12 cellular contexts compared by ENCODE assay signal in genomic region chr20:64045346-64046011, GRCh38. TPM values are rescaled to one million over a fixed set of nuclear protein-coding genes. Genes with fewer than 3 reads are reported as not detected.
A peak's percentile ranks its signal among the peaks of the same experiment; 100 is the strongest.
DNase-seq lines count a peak whose midpoint lies in the region; ATAC-seq and TF ChIP-seq lines count a peak whose summit lies in the region.
"Had no signal": no experiment of that assay in that cellular context is flagged by ENCODE, and none has a peak within 500 bp of the region (broad histone marks: within the 10 kb centered on the region; RNA-seq: fewer than 3 reads in every experiment).

No MANE protein-coding gene starts in this region.

- H3K4me3 ChIP-seq in esophagus squamous epithelium = peak overlapping the region in 2 of 4 donors; percentile 44 to 63
- peak overlapping the region in 3 of 8 donors; percentile 44 to 73 (median 55) for H3K4me3 ChIP-seq in spleen

- H3K36me3 ChIP-seq in esophagus squamous epithelium (no peaks in the 10 kb centered on the region), spleen (peaks cover 0 to 15% (median 0%) of the 10 kb centered on the region in 6 donors)

- POLR2A ChIA-PET in activated CD4-positive, alpha-beta T cell treated with anti-CD3 and anti-CD28 coated beads, Interleukin-2, amount 10 ng/mL, durations not matched to agents 7 days and 5 days (lab: Charles Lee) = no interaction called here

- H3K27ac Mint-ChIP-seq in activated CD4-positive, alpha-beta T cell treated with anti-CD3 and anti-CD28 coated beads, Interleukin-2, amount 10 ng/mL, durations not matched to agents 7 days and 5 days = peak overlapping the region; percentile 22

- CTCF ChIA-PET in activated CD4-positive, alpha-beta T cell treated with anti-CD3 and anti-CD28 coated beads, Interleukin-2, amount 10 ng/mL, durations not matched to agents 7 days and 5 days (lab: Charles Lee) = interaction anchor here (0.6 to 1.2 kb wide), 2 partner anchors 12 to 63 kb away, joined by 3 read pairs; no protein-coding TSS in a partner anchor

- H3K4me1 Mint-ChIP-seq in activated CD4-positive, alpha-beta T cell treated with anti-CD3 and anti-CD28 coated beads, Interleukin-2, amount 10 ng/mL, durations not matched to agents 7 days and 5 days = peaks cover 45% of the 10 kb centered on the region

- 38 to 57% methylated on average over 4 to 8 of the region's 11 CpGs for WGBS in esophagus squamous epithelium, 2 donors
- 54 to 87% (median 73%) methylated on average over 8 to 11 of the region's 11 CpGs for WGBS in spleen, 5 donors

- H3K27ac ChIP-seq in esophagus squamous epithelium (peak overlapping the region in 3 of 4 donors; percentile 30 to 81 (median 72)), spleen (peak overlapping the region in 6 of 8 donors; percentile 26 to 87 (median 72))

- no peak overlapping the region for H3K4me3 Mint-ChIP-seq in activated CD4-positive, alpha-beta T cell treated with anti-CD3 and anti-CD28 coated beads, Interleukin-2, amount 10 ng/mL, durations not matched to agents 7 days and 5 days

- H3K4me1 ChIP-seq in esophagus squamous epithelium (peaks cover 35 to 76% (median 43%) of the 10 kb centered on the region in 3 donors), spleen (peaks cover 15 to 91% (median 52%) of the 10 kb centered on the region in 6 donors)

- TF ChIP-seq CTCF in esophagus squamous epithelium (IDR thresholded peaks at IDR 0.05) (no peak), spleen (IDR thresholded peaks at IDR 0.05 in 8 of 11, conservative IDR thresholded peaks at IDR 0.05 in 3 of 11) (no peak)

- H3K27me3 ChIP-seq in esophagus squamous epithelium (peaks cover 5 to 89% (median 13%) of the 10 kb centered on the region in 4 donors), spleen (replicated peaks in 1 of 7) (peaks cover 0 to 73% (median 32%) of the 10 kb centered on the region in 7 donors)

- intact Hi-C loops in esophagus squamous epithelium (cut with DNase I) (no loop called here), spleen (cut with DNase I; ENCODE audit: low total_unique reads) (no loop called here)

- no peaks in the 10 kb centered on the region for H3K9me3 Mint-ChIP-seq in activated CD4-positive, alpha-beta T cell treated with anti-CD3 and anti-CD28 coated beads, Interleukin-2, amount 10 ng/mL, durations not matched to agents 7 days and 5 days

- TF ChIP-seq POLR2A in esophagus squamous epithelium (IDR thresholded peaks at IDR 0.05) (peak in 1 of 4 donors; percentile 13), spleen (IDR thresholded peaks at IDR 0.05) (no peak)

- H3K36me3 Mint-ChIP-seq in activated CD4-positive, alpha-beta T cell treated with anti-CD3 and anti-CD28 coated beads, Interleukin-2, amount 10 ng/mL, durations not matched to agents 7 days and 5 days (ENCODE audit: low read depth) = no peaks in the 10 kb centered on the region

- no peak for ATAC-seq in HG03025 (IDR thresholded peaks at IDR 0.05; ENCODE audit: low FRiP score, unreplicated experiment)

- DNase-seq in activated CD4-positive, alpha-beta T cell treated with anti-CD3 and anti-CD28 coated beads, Interleukin-2, amount 10 ng/mL, durations not matched to agents 7 days and 5 days = no peak
- no peak for DNase-seq in activated CD4-positive, alpha-beta T cell treated with anti-CD3 and anti-CD28 coated beads, Interleukin-2, amount 50 U/mL, for 4 hours
- no peak for DNase-seq in esophagus squamous epithelium (lab: John Stamatoyannopoulos, UW)
- DNase-seq in spleen = no peak
- no peak for DNase-seq in DMS53 treated with DMSO at 0.1 percent for 48 hours (lab: John Stamatoyannopoulos, UW; ENCODE audit: unreplicated experiment)
- DNase-seq: activated CD8-positive, alpha-beta memory T cell treated with anti-CD3 and anti-CD28 coated beads, Interleukin-2, amount 50 U/mL, for 4 hours; NCI-H1694 treated with DMSO at 0.1 percent for 48 hours; NCI-H774; posterior cingulate gyrus; SHP77 had no signal

- peaks cover 23% of the 10 kb centered on the region for H3K27me3 Mint-ChIP-seq in activated CD4-positive, alpha-beta T cell treated with anti-CD3 and anti-CD28 coated beads, Interleukin-2, amount 10 ng/mL, durations not matched to agents 7 days and 5 days

- no peaks in the 10 kb centered on the region for H3K9me3 ChIP-seq in esophagus squamous epithelium
- no peaks in the 10 kb centered on the region for H3K9me3 ChIP-seq in spleen

RNA-seq across cellular contexts. Expression of gene SOX18, which starts 4.0 kb away (rescaled TPM):
- total RNA-seq in activated CD4-positive, alpha-beta T cell treated with anti-CD3 and anti-CD28 coated beads, Interleukin-2, amount 10 ng/mL, durations not matched to agents 7 days and 5 days = under 1 TPM; 0.10 to 0.15 TPM
- total RNA-seq in esophagus squamous epithelium (1 to 10 TPM; 1.3 to 4.5 (median 3.9) TPM), spleen (10 to 100 TPM; 12.1 to 63.1 (median 42.0) TPM)
- 10 to 100 TPM in 2 of 3 donors, 1 to 10 TPM in 1; 7.3 to 25.5 (median 22.3) TPM for polyA plus RNA-seq in spleen
- total RNA-seq: fibroblast of lung had no signal
- polyA plus RNA-seq: fibroblast of lung had no signal

RNA-seq across cellular contexts. Expression of gene C20orf204, which starts 9.5 kb away (rescaled TPM):
- total RNA-seq in activated CD4-positive, alpha-beta T cell treated with anti-CD3 and anti-CD28 coated beads, Interleukin-2, amount 10 ng/mL, durations not matched to agents 7 days and 5 days = 1 to 10 TPM; 3.5 to 4.8 TPM
- total RNA-seq in esophagus squamous epithelium (under 1 TPM in 3 of 4 donors, not detected in 1; 0.26 to 0.57 (median 0.57) TPM), spleen (1 to 10 TPM in 5 of 7 donors, under 1 TPM in 2; 0.85 to 3.4 (median 2.0) TPM)
- 1 to 10 TPM; 1.5 to 3.9 (median 1.9) TPM for polyA plus RNA-seq in spleen

RNA-seq across cellular contexts. Expression of gene TCEA2, which starts 17.5 kb away (rescaled TPM):
- 10 to 100 TPM; 47.6 to 57.9 TPM for total RNA-seq in activated CD4-positive, alpha-beta T cell treated with anti-CD3 and anti-CD28 coated beads, Interleukin-2, amount 10 ng/mL, durations not matched to agents 7 days and 5 days
- total RNA-seq in esophagus squamous epithelium (10 to 100 TPM in 2 of 4 donors, 1 to 10 TPM in 2; 1.8 to 25.2 (median 8.9) TPM), spleen (10 to 100 TPM; 18.6 to 60.8 (median 45.0) TPM)
- polyA plus RNA-seq in spleen = 10 to 100 TPM; 35.9 to 47.5 (median 41.5) TPM

RNA-seq across cellular contexts. Expression of gene RGS19, which starts 33.8 kb away (rescaled TPM):
- total RNA-seq in activated CD4-positive, alpha-beta T cell treated with anti-CD3 and anti-CD28 coated beads, Interleukin-2, amount 10 ng/mL, durations not matched to agents 7 days and 5 days = 100 to 1,000 TPM; 105 to 107 TPM
- total RNA-seq in esophagus squamous epithelium = 10 to 100 TPM in 3 of 4 donors, 1 to 10 TPM in 1; 7.4 to 14.4 (median 11.0) TPM
- 100 to 1,000 TPM in 4 of 7 donors, 10 to 100 TPM in 3; 91.6 to 186 (median 107) TPM for total RNA-seq in spleen
- polyA plus RNA-seq in spleen = 100 to 1,000 TPM in 1 of 3 donors, 10 to 100 TPM in 2; 80.4 to 125 (median 82.0) TPM

RNA-seq across cellular contexts. Expression of gene OPRL1, which starts 34.4 kb away (rescaled TPM):
- 1 to 10 TPM; 1.6 TPM for total RNA-seq in activated CD4-positive, alpha-beta T cell treated with anti-CD3 and anti-CD28 coated beads, Interleukin-2, amount 10 ng/mL, durations not matched to agents 7 days and 5 days
- total RNA-seq in esophagus squamous epithelium (under 1 TPM in 3 of 4 donors, not detected in 1; 0.34 to 0.91 (median 0.76) TPM), spleen (1 to 10 TPM; 3.7 to 7.9 (median 5.1) TPM)
- 1 to 10 TPM; 1.9 to 4.9 (median 2.5) TPM for polyA plus RNA-seq in spleen
